In the genomic region with DNA sequence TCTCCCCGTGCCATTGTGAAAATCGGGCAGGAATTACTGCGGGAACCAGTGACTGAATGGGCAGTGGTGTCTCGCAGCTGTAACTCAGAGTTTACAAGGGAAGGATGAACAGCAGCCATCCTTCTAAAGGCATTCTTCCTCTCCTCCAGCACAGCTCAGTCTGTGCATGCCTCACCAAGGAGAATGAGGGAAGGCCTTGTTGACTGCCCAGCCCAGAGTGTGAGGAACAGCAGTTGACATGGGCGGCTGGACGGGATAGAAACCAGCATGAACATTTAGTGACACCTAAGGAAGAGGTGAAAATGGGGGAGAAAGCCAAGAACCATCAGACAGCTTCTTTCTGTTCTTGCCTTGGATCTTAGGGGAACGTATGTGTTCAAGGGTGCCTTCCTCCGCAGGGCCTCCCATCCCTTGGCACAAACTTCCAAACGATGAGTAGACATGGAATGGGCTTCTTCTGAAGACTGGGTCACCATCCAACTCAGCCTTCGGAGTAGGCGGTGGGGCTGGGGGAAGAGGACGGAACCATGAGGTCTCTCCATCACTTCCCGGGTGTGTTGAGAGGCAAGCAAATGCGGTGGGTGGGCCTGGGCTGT, we compare ENCODE assay signal across 1 cellular context.
TF ChIP-seq lines count a peak whose summit lies in the region.

No MANE protein-coding gene starts in this region.

TF ChIP-seq in endothelial cell of umbilical vein, 7 proteins besides CTCF, POLR2A, EP300 and RAD21:
- TF ChIP-seq MAX (IDR thresholded peaks at IDR 0.05; ENCODE audit: insufficient read depth, insufficient read length) (no peak), EZH2 (IDR thresholded peaks at IDR 0.05; ENCODE audit: borderline replicate concordance, low read depth, low read length, severe bottlenecking) (no peak), POLR2AphosphoS5 (IDR thresholded peaks at IDR 0.05; ENCODE audit: insufficient read depth, low read depth, low read length) (no peak), FOS (IDR thresholded peaks at IDR 0.05; ENCODE audit: borderline replicate concordance, insufficient read depth, low read length) (no peak), GATA2 (IDR thresholded peaks at IDR 0.05; ENCODE audit: insufficient read depth, insufficient read length, low read depth, low read length) (no peak), JUN (IDR thresholded peaks at IDR 0.05; ENCODE audit: borderline replicate concordance, insufficient read depth, insufficient read length, low read depth) (no peak)
